Comparison of ENCODE assay signal across 20 cellular contexts in genomic region chr2:50922506-50922905, GRCh38.
DNase-seq lines count a peak whose midpoint lies in the region; ATAC-seq and TF ChIP-seq lines count a peak whose summit lies in the region.
"Had no signal": no experiment of that assay in that cellular context is flagged by ENCODE, and none has a peak within 500 bp of the region (broad histone marks: within the 10 kb centered on the region; RNA-seq: fewer than 3 reads in every experiment).

No MANE protein-coding gene starts in this region.

- H3K9me3 ChIP-seq in endodermal cell (ENCODE audit: control insufficient read depth, low read length) = no peaks in the 10 kb centered on the region
- H3K9me3 ChIP-seq: SJCRH30 had no signal

- no peak overlapping the region for H3K4me3 ChIP-seq in endodermal cell (ENCODE audit: low read length)
- H3K4me3 ChIP-seq: SJCRH30 had no signal

- H3K27ac Mint-ChIP-seq in endodermal cell = no peak overlapping the region
- H3K27ac Mint-ChIP-seq: B cell; CD4-positive, alpha-beta memory T cell; T-helper 2 cell treated with Interferon-gamma antibody and Interleukin-4, amounts not matched to agents 5 μg/mL and 100 μg/mL, for 36 hours had no signal

- no peaks in the 10 kb centered on the region for H3K27me3 ChIP-seq in endodermal cell (ENCODE audit: control insufficient read depth, insufficient read depth, low read length, poor library complexity, severe bottlenecking)
- H3K27me3 ChIP-seq: SJCRH30 had no signal

- DNase-seq in NCI-H2081 (lab: John Stamatoyannopoulos, UW) (peak; percentile 30 to 54), NCI-H2081 treated with DMSO at 0.1 percent for 48 hours (lab: John Stamatoyannopoulos, UW) (no peak), COLO668 (lab: John Stamatoyannopoulos, UW; ENCODE audit: unreplicated experiment) (peak; percentile 25), NCI-H1105 (lab: John Stamatoyannopoulos, UW) (peak; percentile 30), kidney tubule cell (ENCODE audit: low spot score) (peak; percentile 13), endodermal cell (no peak)
- DNase-seq: ACHN; CD4-positive, alpha-beta memory T cell; NCI-H1092 treated with DMSO at 0.1 percent for 48 hours; NCI-H446; NK-92 treated with Interleukin-12 subunit alpha and Interleukin-12 subunit beta, amount 100 ng/mL, for 24 hours; OCI-M1; RPMI8226; SJCRH30; SW 1271 had no signal

- no peak overlapping the region for H3K4me3 Mint-ChIP-seq in endodermal cell
- H3K4me3 Mint-ChIP-seq: B cell; CD4-positive, alpha-beta memory T cell; T-helper 2 cell treated with Interferon-gamma antibody and Interleukin-4, amounts not matched to agents 5 μg/mL and 100 μg/mL, for 36 hours had no signal

- no peaks in the 10 kb centered on the region for H3K4me1 Mint-ChIP-seq in endodermal cell
- H3K4me1 Mint-ChIP-seq: B cell; CD4-positive, alpha-beta memory T cell had no signal

- H3K9me3 Mint-ChIP-seq in endodermal cell = no peaks in the 10 kb centered on the region
- H3K9me3 Mint-ChIP-seq: T-helper 2 cell treated with Interferon-gamma antibody and Interleukin-4, amounts not matched to agents 5 μg/mL and 100 μg/mL, for 36 hours had no signal

- H3K27ac ChIP-seq in endodermal cell (ENCODE audit: low read depth, low read length) = no peak overlapping the region
- H3K27ac ChIP-seq: KMS-11, SJCRH30 had no signal

- H3K36me3 Mint-ChIP-seq in endodermal cell (ENCODE audit: low read depth) = no peaks in the 10 kb centered on the region
- H3K36me3 Mint-ChIP-seq: CD4-positive, alpha-beta memory T cell had no signal

- no peak overlapping the region for H3K9ac ChIP-seq in endodermal cell (ENCODE audit: extremely low read depth, low read length, poor library complexity, severe bottlenecking)
- H3K9ac ChIP-seq: KMS-11 had no signal

- no peaks in the 10 kb centered on the region for H3K4me1 ChIP-seq in endodermal cell (ENCODE audit: control insufficient read depth, insufficient read depth, low read length)
- H3K4me1 ChIP-seq: SJCRH30 had no signal

- 88 to 92% methylated on average over 3 to 4 of the region's 4 CpGs for WGBS in endodermal cell (ENCODE audit: insufficient coverage in 1 of 2, insufficient read length in 1 of 2), 2 experiments

- no peak for ATAC-seq in HG03432 (IDR thresholded peaks at IDR 0.05; ENCODE audit: unreplicated experiment)
- ATAC-seq in GM18867 (IDR thresholded peaks at IDR 0.05; ENCODE audit: unreplicated experiment) = no peak

- no peak for TF ChIP-seq CTCF in endodermal cell (conservative IDR thresholded peaks at IDR 0.05)

- H3K27me3 Mint-ChIP-seq in endodermal cell (ENCODE audit: insufficient read depth) = no peaks in the 10 kb centered on the region
- H3K27me3 Mint-ChIP-seq: B cell; CD4-positive, alpha-beta memory T cell had no signal

- H3K36me3 ChIP-seq in endodermal cell (ENCODE audit: control insufficient read depth, insufficient read depth, low read length) = no peaks in the 10 kb centered on the region
- H3K36me3 ChIP-seq: SJCRH30 had no signal

Comparison
In these comparisons a context has a peak if more than half of its experiments do, and no peak if none do; other contexts are left out.
1. DNase-seq: peak in NCI-H2081 (2 of 2), COLO668 (single experiment), NCI-H1105 (single experiment) and kidney tubule cell (single experiment); none in NCI-H2081 treated with DMSO at 0.1 percent for 48 hours (single experiment) and endodermal cell (single experiment).